Comparison of ENCODE assay signal across 31 cellular contexts in genomic region chr1:213211201-213211600, GRCh38.
"Had no signal": no experiment of that assay in that cellular context is flagged by ENCODE, and none has a peak within 500 bp of the region (broad histone marks: within the 10 kb centered on the region; RNA-seq: fewer than 3 reads in every experiment).

No MANE protein-coding gene starts in this region.

- H3K4me1 ChIP-seq: adrenal gland, ascending aorta, body of pancreas, breast epithelium had no signal

- H3K27me3 ChIP-seq: adrenal gland, ascending aorta, body of pancreas, brain microvascular endothelial cell, breast epithelium, cardiac muscle cell had no signal

- H3K27ac ChIP-seq: adrenal gland, ascending aorta, body of pancreas, brain microvascular endothelial cell, breast epithelium, cardiac muscle cell had no signal

- H3K36me3 ChIP-seq: breast epithelium, cardiac muscle cell had no signal

- H3K4me3 ChIP-seq: adrenal gland, ascending aorta, body of pancreas, breast epithelium, cardiac muscle cell had no signal

- H3K9me3 ChIP-seq: adrenal gland, ascending aorta, body of pancreas, breast epithelium had no signal

- DNase-seq: activated effector memory CD4-positive, alpha-beta T cell treated with anti-CD3 and anti-CD28 coated beads, Interleukin-2, amount 50 U/mL, for 16 hours; activated effector memory CD4-positive, alpha-beta T cell treated with Interleukin-2 at 50 U/mL for 16 hours; activated gamma-delta T cell; activated gamma-delta T cell treated with Interleukin-2 at 50 U/mL for 16 hours; activated naive CD4-positive, alpha-beta T cell; activated naive CD4-positive, alpha-beta T cell treated with anti-CD3 and anti-CD28 coated beads for 36 hours; activated naive CD4-positive, alpha-beta T cell treated with anti-CD3 and anti-CD28 coated beads, Interleukin-2, amount 10 ng/mL, durations not matched to agents 7 days and 5 days; activated naive CD4-positive, alpha-beta T cell treated with anti-CD3 and anti-CD28 coated beads, Interleukin-2, amount 50 U/mL, for 16 hours; activated naive CD4-positive, alpha-beta T cell treated with Interleukin-2 at 50 U/mL for 16 hours; activated naive CD8-positive, alpha-beta T cell treated with anti-CD3 and anti-CD28 coated beads for 36 hours; activated naive CD8-positive, alpha-beta T cell treated with anti-CD3 and anti-CD28 coated beads, Interleukin-2, amount 10 ng/mL, durations not matched to agents 7 days and 5 days; activated naive CD8-positive, alpha-beta T cell treated with anti-CD3 and anti-CD28 coated beads, Interleukin-2, amount 50 U/mL, for 24 hours; activated T-cell treated with anti-CD3 and anti-CD28 coated beads, Interleukin-2, amount 50 U/mL, for 24 hours; activated T-cell treated with anti-CD3 and anti-CD28 coated beads, Interleukin-2, amount 50 U/mL, for 4 hours; activated T-cell treated with anti-CD3 and anti-CD28 coated beads, Interleukin-2, amount 50 U/mL, for 48 hours; activated T-cell treated with anti-CD3 and anti-CD28 coated beads, Interleukin-2, amount 50 U/mL, for 72 hours; adrenal gland; amniotic stem cell; amygdala; anterior cingulate cortex; aorta; body of pancreas; brain microvascular endothelial cell; caudate nucleus; central memory CD4-positive, alpha-beta T cell; cerebellar nuclear complex had no signal

- ATAC-seq: activated naive CD4-positive, alpha-beta T cell treated with anti-CD3 and anti-CD28 coated beads, Interleukin-2, amount 50 U/mL, for 72 hours; activated naive CD8-positive, alpha-beta T cell treated with anti-CD3 and anti-CD28 coated beads, Interleukin-2, amount 50 U/mL, for 24 hours; activated T-cell treated with anti-CD3 and anti-CD28 coated beads, Interleukin-2, amount 50 U/mL, for 4 hours; activated T-cell treated with anti-CD3 and anti-CD28 coated beads, Interleukin-2, amount 50 U/mL, for 72 hours; activated T-helper 17 cell treated with anti-CD3 and anti-CD28 coated beads, Interleukin-2, amount 50 U/mL, for 72 hours; body of pancreas had no signal
